Comparison of ENCODE assay signal across 8 cellular contexts in the genomic region with DNA sequence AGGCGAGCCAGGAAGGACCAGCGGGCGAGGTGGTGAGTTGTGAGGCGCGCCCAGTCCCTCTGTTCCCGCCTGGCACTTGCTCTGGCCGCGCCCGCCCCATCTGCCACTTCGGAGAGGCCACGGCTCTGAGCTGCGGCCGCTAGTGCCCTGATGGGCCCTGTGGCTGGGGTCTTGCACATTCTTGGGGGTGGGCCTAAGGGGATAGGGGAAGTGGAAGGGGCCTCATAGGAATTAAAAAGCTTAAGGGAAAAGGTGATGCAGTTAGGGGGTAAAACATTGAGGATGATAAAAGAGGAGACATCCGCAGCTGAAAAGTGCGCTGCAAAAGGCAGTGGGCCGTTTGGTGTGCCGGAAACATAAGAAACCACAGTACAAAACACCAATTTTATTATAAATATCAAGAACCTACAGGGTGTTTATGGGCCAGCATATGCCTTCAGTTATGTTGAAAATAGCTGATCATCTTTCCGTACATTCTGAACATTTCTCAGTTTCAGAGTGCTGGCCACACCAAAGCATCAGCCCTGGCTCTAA. TPM values are rescaled to one million over a fixed set of nuclear protein-coding genes. Genes with fewer than 3 reads are reported as not detected.
DNase-seq lines count a peak whose midpoint lies in the region; ATAC-seq and TF ChIP-seq lines count a peak whose summit lies in the region.

No MANE protein-coding gene starts in this region.

- BruUV-seq in Caco-2 (replicated peaks; lab: Mats Ljungman, UMichigan): no TSS peak

- H3K36me3 Mint-ChIP-seq in Caco-2 (ENCODE audit: insufficient read depth, unreplicated experiment): peaks cover 11% of the 10 kb centered on the region

- H3K9me3 ChIP-seq in Caco-2: no peaks in the 10 kb centered on the region
- no peaks in the 10 kb centered on the region for H3K9me3 ChIP-seq in MM.1S (replicated peaks; ENCODE audit: insufficient read depth, low read length)
- H3K9me3 ChIP-seq in ectodermal cell (ENCODE audit: control insufficient read depth, low read length): no peaks in the 10 kb centered on the region
- H3K9me3 ChIP-seq in neutrophil: no peaks in the 10 kb centered on the region
- H3K9me3 ChIP-seq in aorta (ENCODE audit: control insufficient read depth, low read length): no peaks in the 10 kb centered on the region

- WGBS in ectodermal cell, 2 experiments: 28 to 31% methylated on average over 18 of the region's 18 CpGs
- 43 to 44% methylated on average over 18 of the region's 18 CpGs for WGBS in aorta, 2 donors

- H3K27me3 Mint-ChIP-seq in Caco-2 (ENCODE audit: insufficient read depth, unreplicated experiment): peaks cover 8% of the 10 kb centered on the region

- peaks cover 23% of the 10 kb centered on the region for H3F3A ChIP-seq in MM.1S (ENCODE audit: insufficient read depth, low read length)

- POLR2A ChIA-PET in Caco-2 (lab: Charles Lee): interaction anchor here (0.7 kb wide), 1 partner anchor 127 kb away, joined by 4 read pairs; no protein-coding TSS in a partner anchor

- peak overlapping the region; percentile 37 for H3K27ac Mint-ChIP-seq in Caco-2 (ENCODE audit: unreplicated experiment)

- no peaks in the 10 kb centered on the region for H4K20me1 ChIP-seq in MM.1S (ENCODE audit: insufficient read depth, low read length)

- H3K27ac ChIP-seq in MM.1S (ENCODE audit: low read length): peak overlapping the region; percentile 87
- H3K27ac ChIP-seq in ectodermal cell (ENCODE audit: insufficient read depth, low read depth, low read length, poor library complexity, severe bottlenecking): no peak overlapping the region
- H3K27ac ChIP-seq in neutrophil: peak overlapping the region; percentile 97
- H3K27ac ChIP-seq in aorta (ENCODE audit: low read depth in 1 of 2, low read length in 2 of 2): no peak overlapping the region

- TF ChIP-seq CTCF in Caco-2 (IDR thresholded peaks at IDR 0.05; ENCODE audit: insufficient read depth in 1 of 2, low read depth in 1 of 2, low read length in 1 of 2, severe bottlenecking in 1 of 2, unreplicated experiment in 1 of 2): no peak
- no peak for TF ChIP-seq CTCF in MM.1S (IDR thresholded peaks at IDR 0.05; ENCODE audit: low read length)
- peak; percentile 3 for TF ChIP-seq CTCF in neutrophil (IDR thresholded peaks at IDR 0.05)

- H3K4me1 ChIP-seq in Caco-2 (no peaks in the 10 kb centered on the region; the same call in 1 of the 2 replicates), MM.1S (ENCODE audit: low read length) (peaks cover 21% of the 10 kb centered on the region), ectodermal cell (ENCODE audit: control insufficient read depth, insufficient read depth, low read length) (no peaks in the 10 kb centered on the region), neutrophil (ENCODE audit: control insufficient read depth in 1 of 2, insufficient read depth in 1 of 2, low read depth in 1 of 2, low read length in 1 of 2) (peaks cover 63 to 64% of the 10 kb centered on the region in 2 experiments), aorta (ENCODE audit: control insufficient read depth in 1 of 2, insufficient read depth in 2 of 2, low read length in 2 of 2) (no peaks in the 10 kb centered on the region)

- DNase-seq in Caco-2 (no peak), MM.1S (peak; percentile 17), glomerular visceral epithelial cell (ENCODE audit: extremely low spot score) (no peak), NCI-H774 (lab: John Stamatoyannopoulos, UW) (no peak), aorta (no peak)

- H3K36me3 ChIP-seq in Caco-2 (ENCODE audit: control insufficient read depth, insufficient read depth, low read length) (no peaks in the 10 kb centered on the region), MM.1S (replicated peaks; ENCODE audit: insufficient read depth, low read length) (no peaks in the 10 kb centered on the region), ectodermal cell (ENCODE audit: control insufficient read depth, insufficient read depth, low read length) (no peaks in the 10 kb centered on the region), neutrophil (peaks cover 79% of the 10 kb centered on the region), aorta (ENCODE audit: control insufficient read depth in 1 of 2, insufficient read depth in 2 of 2, low read length in 1 of 2) (peaks cover 0 to 7% of the 10 kb centered on the region in 2 donors)

- intact Hi-C loops in Caco-2 (cut with micrococcal nuclease; ENCODE audit: unreplicated experiment) (loop anchor here (1.0 kb wide), 1 partner anchor 9 kb away; the partner anchor contains the start of gene PSMB9), aorta (cut with DNase I) (loop anchor here in 1 of 2 donors (5.0 kb wide), 1 partner anchor 127 kb away; no protein-coding TSS in a partner anchor)

- H3K4me3 ChIP-seq in Caco-2 (ENCODE audit: low read depth, low read length) (peak overlapping the region; percentile 12), MM.1S (ENCODE audit: low read length) (peak overlapping the region; percentile 88), ectodermal cell (ENCODE audit: insufficient read depth, low read depth, low read length) (peak overlapping the region; percentile 32), neutrophil (ENCODE audit: low read depth in 1 of 2, low read length in 1 of 2) (peak overlapping the region; percentile 88 to 93), aorta (ENCODE audit: low read length in 2 of 2) (no peak overlapping the region)

- H3K9ac ChIP-seq in MM.1S (ENCODE audit: low read length): peak overlapping the region; percentile 81; the same call in 1 of the 2 replicates

- CTCF ChIA-PET in Caco-2 (lab: Charles Lee): interaction anchor here (1.6 to 1.7 kb wide), 2 partner anchors 9 to 23 kb away, joined by 10 to 14 read pairs; partner anchors contain the start of genes PSMB9 and TAP1

- ATAC-seq in GM19397 (IDR thresholded peaks at IDR 0.05; ENCODE audit: unreplicated experiment) (no peak), aorta (ENCODE audit: low FRiP score) (no peak)

- no peaks in the 10 kb centered on the region; the same call in 1 of the 2 replicates for H3K27me3 ChIP-seq in Caco-2 (replicated peaks; ENCODE audit: control insufficient read depth, insufficient read depth, low read length)
- no peaks in the 10 kb centered on the region for H3K27me3 ChIP-seq in MM.1S (replicated peaks; ENCODE audit: insufficient read depth, low read length)
- H3K27me3 ChIP-seq in ectodermal cell (ENCODE audit: control insufficient read depth, insufficient read depth, low read length, poor library complexity, severe bottlenecking): peaks cover 55% of the 10 kb centered on the region
- H3K27me3 ChIP-seq in neutrophil: no peaks in the 10 kb centered on the region
- H3K27me3 ChIP-seq in aorta (ENCODE audit: control insufficient read depth in 1 of 2, insufficient read depth in 2 of 2, low read length in 1 of 2): no peaks in the 10 kb centered on the region

- peaks cover 39% of the 10 kb centered on the region for H3K79me2 ChIP-seq in MM.1S (ENCODE audit: low read length)

- peak overlapping the region; percentile 72 for H3K4me3 Mint-ChIP-seq in Caco-2 (ENCODE audit: unreplicated experiment)

- H2AFZ ChIP-seq in MM.1S (ENCODE audit: low read length): no peak overlapping the region

- H3K4me2 ChIP-seq in MM.1S (ENCODE audit: low read depth, low read length): peak overlapping the region; percentile 82

- no peaks in the 10 kb centered on the region for H3K9me2 ChIP-seq in MM.1S (replicated peaks; ENCODE audit: insufficient read depth, low read length)

- H3K9me3 Mint-ChIP-seq in Caco-2 (ENCODE audit: unreplicated experiment): no peaks in the 10 kb centered on the region

- peaks cover 5% of the 10 kb centered on the region for H3K4me1 Mint-ChIP-seq in Caco-2 (ENCODE audit: low read depth, unreplicated experiment)

RNA-seq across cellular contexts. Expression of gene PSMB8, which starts 1.1 kb away (rescaled TPM):
- total RNA-seq in Caco-2 (2022): 3.7 and 3.9 TPM in 2 replicates
- polyA plus RNA-seq in ectodermal cell (2013, experiment 1 of 4): 4.8 TPM
- 3.8 TPM for polyA plus RNA-seq in ectodermal cell (2013, experiment 2 of 4)
- 3.1 TPM for polyA plus RNA-seq in ectodermal cell (2013, experiment 3 of 4)
- polyA plus RNA-seq in ectodermal cell (2013, experiment 4 of 4): 3.5 TPM
- total RNA-seq in aorta: 10 to 100 TPM; 40.8 to 58.4 TPM
- 10 to 100 TPM; 59.6 to 69.7 TPM for polyA plus RNA-seq in aorta

RNA-seq across cellular contexts. Expression of gene TAP2, which starts 6.4 kb away (rescaled TPM):
- total RNA-seq in Caco-2 (2022): 10.3 and 11.9 TPM in 2 replicates
- polyA plus RNA-seq in ectodermal cell (2013, experiment 1 of 4): 4.4 TPM
- polyA plus RNA-seq in ectodermal cell (2013, experiment 2 of 4): 4.6 TPM
- 3.5 TPM for polyA plus RNA-seq in ectodermal cell (2013, experiment 3 of 4)
- 3.2 TPM for polyA plus RNA-seq in ectodermal cell (2013, experiment 4 of 4)
- total RNA-seq in aorta: 10 to 100 TPM; 26.5 to 48.1 TPM
- polyA plus RNA-seq in aorta: 10 to 100 TPM in 1 of 2 donors, 1 to 10 TPM in 1; 2.5 to 25.6 TPM

RNA-seq across cellular contexts. Expression of gene TAP1, which starts 8.6 kb away (rescaled TPM):
- total RNA-seq in Caco-2 (2022) (2.4 and 3.7 TPM in 2 replicates), aorta (10 to 100 TPM; 39.4 to 42.1 TPM)
- 6.6 TPM for polyA plus RNA-seq in ectodermal cell (2013, experiment 1 of 4)
- polyA plus RNA-seq in ectodermal cell (2013, experiment 2 of 4): 7.5 TPM
- 6.3 TPM for polyA plus RNA-seq in ectodermal cell (2013, experiment 3 of 4)
- 4.7 TPM for polyA plus RNA-seq in ectodermal cell (2013, experiment 4 of 4)
- 10 to 100 TPM; 14.4 to 48.3 TPM for polyA plus RNA-seq in aorta

RNA-seq across cellular contexts. Expression of gene PSMB9, which starts 9.1 kb away (rescaled TPM):
- total RNA-seq in Caco-2 (2022) (1.3 TPM in 1 of 2 replicates, not detected in the other), aorta (10 to 100 TPM; 24.9 to 42.8 TPM)
- 0.76 TPM for polyA plus RNA-seq in ectodermal cell (2013, experiment 1 of 4)
- 0.98 TPM for polyA plus RNA-seq in ectodermal cell (2013, experiment 2 of 4)
- polyA plus RNA-seq in ectodermal cell (2013, experiment 3 of 4): 1.1 TPM
- 0.73 TPM for polyA plus RNA-seq in ectodermal cell (2013, experiment 4 of 4)
- 10 to 100 TPM; 27.9 to 38.8 TPM for polyA plus RNA-seq in aorta

RNA-seq across cellular contexts. Expression of gene HLA-DOB, which starts 28.1 kb away (rescaled TPM):
- total RNA-seq in Caco-2 (2022): 0.61 and 0.65 TPM in 2 replicates
- polyA plus RNA-seq in ectodermal cell (2013, experiment 1 of 4): not detected
- polyA plus RNA-seq in ectodermal cell (2013, experiment 2 of 4): 0.25 TPM
- polyA plus RNA-seq in ectodermal cell (2013, experiment 3 of 4): not detected
- not detected for polyA plus RNA-seq in ectodermal cell (2013, experiment 4 of 4)
- total RNA-seq in aorta: 1 to 10 TPM in 1 of 2 donors, under 1 TPM in 1; 0.62 to 2.8 TPM
- under 1 TPM in 1 of 2 donors, not detected in 1; 0.26 TPM for polyA plus RNA-seq in aorta

Comparison
In these comparisons a context has a peak if more than half of its experiments do, and no peak if none do; other contexts are left out.
1. H3K4me3 ChIP-seq: peak in Caco-2 (single experiment), MM.1S (single experiment), ectodermal cell (single experiment) and neutrophil (2 of 2); none in aorta (0 of 2).
2. H3K27ac ChIP-seq: peak in MM.1S (single experiment) and neutrophil (single experiment); none in ectodermal cell (single experiment) and aorta (0 of 2).